ENCODE assay signal across 1 cellular context in the genomic region with DNA sequence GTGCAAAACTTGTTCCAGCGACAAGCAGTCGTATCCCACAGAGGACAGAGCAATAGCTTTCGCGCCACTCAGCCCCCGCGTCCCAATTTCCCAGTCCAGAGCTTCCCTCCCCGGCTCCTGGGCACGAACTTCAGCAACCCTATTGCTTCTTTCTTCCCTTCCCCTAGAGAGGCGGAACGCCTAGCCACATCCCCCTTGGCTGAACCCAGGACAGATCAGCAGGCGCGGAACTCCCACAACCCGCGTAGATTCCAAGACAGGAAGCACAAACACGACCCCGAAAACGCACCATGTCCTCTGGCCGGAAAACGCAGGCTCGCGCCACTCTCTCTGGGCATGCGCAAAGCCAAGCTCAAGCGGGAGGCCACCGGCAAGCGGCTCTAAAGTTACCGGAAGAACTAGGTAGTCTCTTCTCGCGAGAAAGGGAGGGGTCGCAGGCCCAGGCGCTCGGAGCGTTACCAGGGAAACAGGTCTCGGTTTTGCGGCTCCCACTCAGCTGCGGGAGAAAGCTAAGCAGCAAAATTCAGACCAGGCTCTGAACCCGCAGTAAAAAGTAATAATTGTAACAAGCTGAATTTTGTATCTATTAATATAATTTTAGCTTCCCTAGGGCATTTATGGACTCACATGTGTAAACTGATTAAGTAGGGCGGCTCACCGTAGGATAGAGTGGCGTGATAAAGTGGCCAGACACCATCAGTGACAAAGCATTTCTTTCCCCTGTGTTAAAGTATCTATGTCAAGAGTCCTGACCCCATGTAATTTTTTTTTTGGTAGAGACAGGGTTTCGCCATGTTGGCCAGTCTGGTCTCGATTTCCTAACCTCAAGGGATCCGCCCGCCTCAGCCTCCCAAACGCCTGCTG.
A peak's percentile ranks its signal among the peaks of the same experiment; 100 is the strongest.
TF ChIP-seq lines count a peak whose summit lies in the region.

A gene (minus strand): TSS at position 323 of the 864 bp plus-strand sequence. CDS start 31 bp downstream, at position 292.

TF ChIP-seq in K562, 482 proteins besides CTCF, POLR2A, EP300 and RAD21 (continued from another document and continues in another):
- TF ChIP-seq, protein P1, sequence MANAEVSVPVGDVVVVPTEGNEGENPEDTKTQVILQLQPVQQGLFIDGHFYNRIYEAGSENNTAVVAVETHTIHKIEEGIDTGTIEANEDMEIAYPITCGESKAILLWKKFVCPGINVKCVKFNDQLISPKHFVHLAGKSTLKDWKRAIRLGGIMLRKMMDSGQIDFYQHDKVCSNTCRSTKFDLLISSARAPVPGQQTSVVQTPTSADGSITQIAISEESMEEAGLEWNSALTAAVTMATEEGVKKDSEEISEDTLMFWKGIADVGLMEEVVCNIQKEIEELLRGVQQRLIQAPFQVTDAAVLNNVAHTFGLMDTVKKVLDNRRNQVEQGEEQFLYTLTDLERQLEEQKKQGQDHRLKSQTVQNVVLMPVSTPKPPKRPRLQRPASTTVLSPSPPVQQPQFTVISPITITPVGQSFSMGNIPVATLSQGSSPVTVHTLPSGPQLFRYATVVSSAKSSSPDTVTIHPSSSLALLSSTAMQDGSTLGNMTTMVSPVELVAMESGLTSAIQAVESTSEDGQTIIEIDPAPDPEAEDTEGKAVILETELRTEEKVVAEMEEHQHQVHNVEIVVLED (CRISPR knock-in tag; IDR thresholded peaks at IDR 0.05): no peak; the same call in 1 of the 2 replicates
- TF ChIP-seq, protein P2, sequence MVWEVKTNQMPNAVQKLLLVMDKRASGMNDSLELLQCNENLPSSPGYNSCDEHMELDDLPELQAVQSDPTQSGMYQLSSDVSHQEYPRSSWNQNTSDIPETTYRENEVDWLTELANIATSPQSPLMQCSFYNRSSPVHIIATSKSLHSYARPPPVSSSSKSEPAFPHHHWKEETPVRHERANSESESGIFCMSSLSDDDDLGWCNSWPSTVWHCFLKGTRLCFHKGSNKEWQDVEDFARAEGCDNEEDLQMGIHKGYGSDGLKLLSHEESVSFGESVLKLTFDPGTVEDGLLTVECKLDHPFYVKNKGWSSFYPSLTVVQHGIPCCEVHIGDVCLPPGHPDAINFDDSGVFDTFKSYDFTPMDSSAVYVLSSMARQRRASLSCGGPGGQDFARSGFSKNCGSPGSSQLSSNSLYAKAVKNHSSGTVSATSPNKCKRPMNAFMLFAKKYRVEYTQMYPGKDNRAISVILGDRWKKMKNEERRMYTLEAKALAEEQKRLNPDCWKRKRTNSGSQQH (CRISPR knock-in tag; IDR thresholded peaks at IDR 0.05): peak; percentile 68; the same call in 1 of the 2 replicates
- peak; percentile 35; the same call in 1 of the 2 replicates for TF ChIP-seq ZNF668 (CRISPR knock-in tag; IDR thresholded peaks at IDR 0.05)
- TF ChIP-seq NR2C1 (IDR thresholded peaks at IDR 0.05): peak; percentile 97
- TF ChIP-seq NR2C1 (tag; IDR thresholded peaks at IDR 0.05): peak; percentile 98
- TF ChIP-seq MXI1 (IDR thresholded peaks at IDR 0.05; ENCODE audit: low read depth, low read length): peak; percentile 96
- TF ChIP-seq, protein P3, sequence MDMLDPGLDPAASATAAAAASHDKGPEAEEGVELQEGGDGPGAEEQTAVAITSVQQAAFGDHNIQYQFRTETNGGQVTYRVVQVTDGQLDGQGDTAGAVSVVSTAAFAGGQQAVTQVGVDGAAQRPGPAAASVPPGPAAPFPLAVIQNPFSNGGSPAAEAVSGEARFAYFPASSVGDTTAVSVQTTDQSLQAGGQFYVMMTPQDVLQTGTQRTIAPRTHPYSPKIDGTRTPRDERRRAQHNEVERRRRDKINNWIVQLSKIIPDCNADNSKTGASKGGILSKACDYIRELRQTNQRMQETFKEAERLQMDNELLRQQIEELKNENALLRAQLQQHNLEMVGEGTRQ (CRISPR knock-in tag; IDR thresholded peaks at IDR 0.05): no peak
- TF ChIP-seq, protein P4, sequence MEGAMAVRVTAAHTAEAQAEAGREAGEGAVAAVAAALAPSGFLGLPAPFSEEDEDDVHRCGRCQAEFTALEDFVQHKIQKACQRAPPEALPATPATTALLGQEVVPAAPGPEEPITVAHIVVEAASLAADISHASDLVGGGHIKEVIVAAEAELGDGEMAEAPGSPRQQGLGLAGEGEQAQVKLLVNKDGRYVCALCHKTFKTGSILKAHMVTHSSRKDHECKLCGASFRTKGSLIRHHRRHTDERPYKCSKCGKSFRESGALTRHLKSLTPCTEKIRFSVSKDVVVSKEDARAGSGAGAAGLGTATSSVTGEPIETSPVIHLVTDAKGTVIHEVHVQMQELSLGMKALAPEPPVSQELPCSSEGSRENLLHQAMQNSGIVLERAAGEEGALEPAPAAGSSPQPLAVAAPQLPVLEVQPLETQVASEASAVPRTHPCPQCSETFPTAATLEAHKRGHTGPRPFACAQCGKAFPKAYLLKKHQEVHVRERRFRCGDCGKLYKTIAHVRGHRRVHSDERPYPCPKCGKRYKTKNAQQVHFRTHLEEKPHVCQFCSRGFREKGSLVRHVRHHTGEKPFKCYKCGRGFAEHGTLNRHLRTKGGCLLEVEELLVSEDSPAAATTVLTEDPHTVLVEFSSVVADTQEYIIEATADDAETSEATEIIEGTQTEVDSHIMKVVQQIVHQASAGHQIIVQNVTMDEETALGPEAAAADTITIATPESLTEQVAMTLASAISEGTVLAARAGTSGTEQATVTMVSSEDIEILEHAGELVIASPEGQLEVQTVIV (CRISPR knock-in tag; IDR thresholded peaks at IDR 0.05; ENCODE audit: borderline replicate concordance): no peak
- TF ChIP-seq POLR2AphosphoS5 (IDR thresholded peaks at IDR 0.05; ENCODE audit: control insufficient read depth, insufficient read depth, low read depth, low read length): peak; percentile 99
- no peak for TF ChIP-seq RFX7 (CRISPR knock-in tag; IDR thresholded peaks at IDR 0.05)
- TF ChIP-seq XRCC4 (IDR thresholded peaks at IDR 0.05; ENCODE audit: extremely low read depth, insufficient read depth, insufficient read length): no peak
- TF ChIP-seq ZBED1 (IDR thresholded peaks at IDR 0.05): peak; percentile 22; the same call in 1 of the 2 replicates
- TF ChIP-seq POLR2G (IDR thresholded peaks at IDR 0.05; ENCODE audit: low read depth, low read length): peak; percentile 98
- TF ChIP-seq, protein P5, sequence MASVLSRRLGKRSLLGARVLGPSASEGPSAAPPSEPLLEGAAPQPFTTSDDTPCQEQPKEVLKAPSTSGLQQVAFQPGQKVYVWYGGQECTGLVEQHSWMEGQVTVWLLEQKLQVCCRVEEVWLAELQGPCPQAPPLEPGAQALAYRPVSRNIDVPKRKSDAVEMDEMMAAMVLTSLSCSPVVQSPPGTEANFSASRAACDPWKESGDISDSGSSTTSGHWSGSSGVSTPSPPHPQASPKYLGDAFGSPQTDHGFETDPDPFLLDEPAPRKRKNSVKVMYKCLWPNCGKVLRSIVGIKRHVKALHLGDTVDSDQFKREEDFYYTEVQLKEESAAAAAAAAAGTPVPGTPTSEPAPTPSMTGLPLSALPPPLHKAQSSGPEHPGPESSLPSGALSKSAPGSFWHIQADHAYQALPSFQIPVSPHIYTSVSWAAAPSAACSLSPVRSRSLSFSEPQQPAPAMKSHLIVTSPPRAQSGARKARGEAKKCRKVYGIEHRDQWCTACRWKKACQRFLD (CRISPR knock-in tag; IDR thresholded peaks at IDR 0.05): peak; percentile 94
- TF ChIP-seq ZNF165 (CRISPR knock-in tag; IDR thresholded peaks at IDR 0.05; ENCODE audit: borderline replicate concordance): no peak
- no peak for TF ChIP-seq IRF2 (CRISPR knock-in tag; IDR thresholded peaks at IDR 0.05)
- TF ChIP-seq ZNF324 (CRISPR knock-in tag; IDR thresholded peaks at IDR 0.05): no peak
- TF ChIP-seq, protein P6, sequence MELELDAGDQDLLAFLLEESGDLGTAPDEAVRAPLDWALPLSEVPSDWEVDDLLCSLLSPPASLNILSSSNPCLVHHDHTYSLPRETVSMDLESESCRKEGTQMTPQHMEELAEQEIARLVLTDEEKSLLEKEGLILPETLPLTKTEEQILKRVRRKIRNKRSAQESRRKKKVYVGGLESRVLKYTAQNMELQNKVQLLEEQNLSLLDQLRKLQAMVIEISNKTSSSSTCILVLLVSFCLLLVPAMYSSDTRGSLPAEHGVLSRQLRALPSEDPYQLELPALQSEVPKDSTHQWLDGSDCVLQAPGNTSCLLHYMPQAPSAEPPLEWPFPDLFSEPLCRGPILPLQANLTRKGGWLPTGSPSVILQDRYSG (tag; conservative IDR thresholded peaks at IDR 0.05; ENCODE audit: low read depth): peak; percentile 82; the same call in 1 of the 2 replicates
- TF ChIP-seq ATF7 (IDR thresholded peaks at IDR 0.05): peak; percentile 77
- TF ChIP-seq ZNF3 (CRISPR knock-in tag; IDR thresholded peaks at IDR 0.05): no peak
- TF ChIP-seq, protein P7, sequence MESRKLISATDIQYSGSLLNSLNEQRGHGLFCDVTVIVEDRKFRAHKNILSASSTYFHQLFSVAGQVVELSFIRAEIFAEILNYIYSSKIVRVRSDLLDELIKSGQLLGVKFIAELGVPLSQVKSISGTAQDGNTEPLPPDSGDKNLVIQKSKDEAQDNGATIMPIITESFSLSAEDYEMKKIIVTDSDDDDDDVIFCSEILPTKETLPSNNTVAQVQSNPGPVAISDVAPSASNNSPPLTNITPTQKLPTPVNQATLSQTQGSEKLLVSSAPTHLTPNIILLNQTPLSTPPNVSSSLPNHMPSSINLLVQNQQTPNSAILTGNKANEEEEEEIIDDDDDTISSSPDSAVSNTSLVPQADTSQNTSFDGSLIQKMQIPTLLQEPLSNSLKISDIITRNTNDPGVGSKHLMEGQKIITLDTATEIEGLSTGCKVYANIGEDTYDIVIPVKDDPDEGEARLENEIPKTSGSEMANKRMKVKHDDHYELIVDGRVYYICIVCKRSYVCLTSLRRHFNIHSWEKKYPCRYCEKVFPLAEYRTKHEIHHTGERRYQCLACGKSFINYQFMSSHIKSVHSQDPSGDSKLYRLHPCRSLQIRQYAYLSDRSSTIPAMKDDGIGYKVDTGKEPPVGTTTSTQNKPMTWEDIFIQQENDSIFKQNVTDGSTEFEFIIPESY (CRISPR knock-in tag; IDR thresholded peaks at IDR 0.05): peak; percentile 46; the same call in 1 of the 2 replicates
- TF ChIP-seq, protein P8, sequence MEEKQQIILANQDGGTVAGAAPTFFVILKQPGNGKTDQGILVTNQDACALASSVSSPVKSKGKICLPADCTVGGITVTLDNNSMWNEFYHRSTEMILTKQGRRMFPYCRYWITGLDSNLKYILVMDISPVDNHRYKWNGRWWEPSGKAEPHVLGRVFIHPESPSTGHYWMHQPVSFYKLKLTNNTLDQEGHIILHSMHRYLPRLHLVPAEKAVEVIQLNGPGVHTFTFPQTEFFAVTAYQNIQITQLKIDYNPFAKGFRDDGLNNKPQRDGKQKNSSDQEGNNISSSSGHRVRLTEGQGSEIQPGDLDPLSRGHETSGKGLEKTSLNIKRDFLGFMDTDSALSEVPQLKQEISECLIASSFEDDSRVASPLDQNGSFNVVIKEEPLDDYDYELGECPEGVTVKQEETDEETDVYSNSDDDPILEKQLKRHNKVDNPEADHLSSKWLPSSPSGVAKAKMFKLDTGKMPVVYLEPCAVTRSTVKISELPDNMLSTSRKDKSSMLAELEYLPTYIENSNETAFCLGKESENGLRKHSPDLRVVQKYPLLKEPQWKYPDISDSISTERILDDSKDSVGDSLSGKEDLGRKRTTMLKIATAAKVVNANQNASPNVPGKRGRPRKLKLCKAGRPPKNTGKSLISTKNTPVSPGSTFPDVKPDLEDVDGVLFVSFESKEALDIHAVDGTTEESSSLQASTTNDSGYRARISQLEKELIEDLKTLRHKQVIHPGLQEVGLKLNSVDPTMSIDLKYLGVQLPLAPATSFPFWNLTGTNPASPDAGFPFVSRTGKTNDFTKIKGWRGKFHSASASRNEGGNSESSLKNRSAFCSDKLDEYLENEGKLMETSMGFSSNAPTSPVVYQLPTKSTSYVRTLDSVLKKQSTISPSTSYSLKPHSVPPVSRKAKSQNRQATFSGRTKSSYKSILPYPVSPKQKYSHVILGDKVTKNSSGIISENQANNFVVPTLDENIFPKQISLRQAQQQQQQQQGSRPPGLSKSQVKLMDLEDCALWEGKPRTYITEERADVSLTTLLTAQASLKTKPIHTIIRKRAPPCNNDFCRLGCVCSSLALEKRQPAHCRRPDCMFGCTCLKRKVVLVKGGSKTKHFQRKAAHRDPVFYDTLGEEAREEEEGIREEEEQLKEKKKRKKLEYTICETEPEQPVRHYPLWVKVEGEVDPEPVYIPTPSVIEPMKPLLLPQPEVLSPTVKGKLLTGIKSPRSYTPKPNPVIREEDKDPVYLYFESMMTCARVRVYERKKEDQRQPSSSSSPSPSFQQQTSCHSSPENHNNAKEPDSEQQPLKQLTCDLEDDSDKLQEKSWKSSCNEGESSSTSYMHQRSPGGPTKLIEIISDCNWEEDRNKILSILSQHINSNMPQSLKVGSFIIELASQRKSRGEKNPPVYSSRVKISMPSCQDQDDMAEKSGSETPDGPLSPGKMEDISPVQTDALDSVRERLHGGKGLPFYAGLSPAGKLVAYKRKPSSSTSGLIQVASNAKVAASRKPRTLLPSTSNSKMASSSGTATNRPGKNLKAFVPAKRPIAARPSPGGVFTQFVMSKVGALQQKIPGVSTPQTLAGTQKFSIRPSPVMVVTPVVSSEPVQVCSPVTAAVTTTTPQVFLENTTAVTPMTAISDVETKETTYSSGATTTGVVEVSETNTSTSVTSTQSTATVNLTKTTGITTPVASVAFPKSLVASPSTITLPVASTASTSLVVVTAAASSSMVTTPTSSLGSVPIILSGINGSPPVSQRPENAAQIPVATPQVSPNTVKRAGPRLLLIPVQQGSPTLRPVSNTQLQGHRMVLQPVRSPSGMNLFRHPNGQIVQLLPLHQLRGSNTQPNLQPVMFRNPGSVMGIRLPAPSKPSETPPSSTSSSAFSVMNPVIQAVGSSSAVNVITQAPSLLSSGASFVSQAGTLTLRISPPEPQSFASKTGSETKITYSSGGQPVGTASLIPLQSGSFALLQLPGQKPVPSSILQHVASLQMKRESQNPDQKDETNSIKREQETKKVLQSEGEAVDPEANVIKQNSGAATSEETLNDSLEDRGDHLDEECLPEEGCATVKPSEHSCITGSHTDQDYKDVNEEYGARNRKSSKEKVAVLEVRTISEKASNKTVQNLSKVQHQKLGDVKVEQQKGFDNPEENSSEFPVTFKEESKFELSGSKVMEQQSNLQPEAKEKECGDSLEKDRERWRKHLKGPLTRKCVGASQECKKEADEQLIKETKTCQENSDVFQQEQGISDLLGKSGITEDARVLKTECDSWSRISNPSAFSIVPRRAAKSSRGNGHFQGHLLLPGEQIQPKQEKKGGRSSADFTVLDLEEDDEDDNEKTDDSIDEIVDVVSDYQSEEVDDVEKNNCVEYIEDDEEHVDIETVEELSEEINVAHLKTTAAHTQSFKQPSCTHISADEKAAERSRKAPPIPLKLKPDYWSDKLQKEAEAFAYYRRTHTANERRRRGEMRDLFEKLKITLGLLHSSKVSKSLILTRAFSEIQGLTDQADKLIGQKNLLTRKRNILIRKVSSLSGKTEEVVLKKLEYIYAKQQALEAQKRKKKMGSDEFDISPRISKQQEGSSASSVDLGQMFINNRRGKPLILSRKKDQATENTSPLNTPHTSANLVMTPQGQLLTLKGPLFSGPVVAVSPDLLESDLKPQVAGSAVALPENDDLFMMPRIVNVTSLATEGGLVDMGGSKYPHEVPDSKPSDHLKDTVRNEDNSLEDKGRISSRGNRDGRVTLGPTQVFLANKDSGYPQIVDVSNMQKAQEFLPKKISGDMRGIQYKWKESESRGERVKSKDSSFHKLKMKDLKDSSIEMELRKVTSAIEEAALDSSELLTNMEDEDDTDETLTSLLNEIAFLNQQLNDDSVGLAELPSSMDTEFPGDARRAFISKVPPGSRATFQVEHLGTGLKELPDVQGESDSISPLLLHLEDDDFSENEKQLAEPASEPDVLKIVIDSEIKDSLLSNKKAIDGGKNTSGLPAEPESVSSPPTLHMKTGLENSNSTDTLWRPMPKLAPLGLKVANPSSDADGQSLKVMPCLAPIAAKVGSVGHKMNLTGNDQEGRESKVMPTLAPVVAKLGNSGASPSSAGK (IDR thresholded peaks at IDR 0.05): peak; percentile 69; the same call in 1 of the 2 replicates
- peak; percentile 62 for TF ChIP-seq ZNF445 (CRISPR knock-in tag; IDR thresholded peaks at IDR 0.05; ENCODE audit: low read depth)
